In genomic region chr1:228074954-228075730, GRCh38 we compare ENCODE assay signal across 1 cellular context.
TF ChIP-seq lines count a peak whose summit lies in the region.

No MANE protein-coding gene starts in this region.

TF ChIP-seq in GM12878, 131 proteins besides CTCF, POLR2A, EP300 and RAD21:
- TF ChIP-seq RFX5 (IDR thresholded peaks at IDR 0.05; ENCODE audit: low read depth, low read length) (peak; percentile 86), NR2F1 (conservative IDR thresholded peaks at IDR 0.05) (no peak), STAT3 (IDR thresholded peaks at IDR 0.05; ENCODE audit: low read depth, low read length) (no peak), CREM (IDR thresholded peaks at IDR 0.05; ENCODE audit: low read depth) (no peak)
